In the genomic region with DNA sequence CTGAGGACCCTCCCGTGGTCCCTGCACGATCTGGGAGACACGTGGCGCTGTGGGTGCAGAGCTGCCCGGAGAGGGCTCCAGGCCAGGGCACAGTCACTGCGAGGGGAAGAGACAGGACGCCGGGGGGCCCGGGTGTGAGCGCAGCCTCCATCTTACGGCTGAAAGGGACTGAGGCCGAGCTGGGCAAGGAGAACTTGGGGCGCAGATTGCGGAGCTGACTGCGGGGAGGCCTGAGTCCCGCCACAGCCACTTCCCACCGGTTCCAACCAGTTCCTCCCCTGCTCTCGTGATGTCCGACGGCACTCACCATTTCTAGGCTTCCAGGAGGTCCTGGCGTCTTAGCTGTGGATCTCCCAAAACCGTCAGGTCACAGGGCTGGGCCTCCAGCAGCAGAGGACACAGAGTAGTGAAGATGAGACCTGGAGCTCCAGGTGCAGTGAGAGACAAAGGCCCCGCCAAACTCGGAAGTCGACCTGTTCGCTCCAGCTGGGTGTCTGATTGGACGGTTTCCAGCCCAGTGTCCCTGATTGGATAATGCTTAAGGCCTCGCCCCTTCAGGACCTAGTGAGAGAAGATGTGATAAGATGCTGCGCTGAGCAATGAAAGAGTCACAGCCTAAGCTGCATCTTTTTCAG, we compare ENCODE assay signal across 8 cellular contexts. TPM values are rescaled to one million over a fixed set of nuclear protein-coding genes. Genes with fewer than 3 reads are reported as not detected.
DNase-seq lines count a peak whose midpoint lies in the region; ATAC-seq lines count a peak whose summit lies in the region.

No MANE protein-coding gene starts in this region.

- DNase-seq in GM03348 (ENCODE audit: low spot score) (peak; percentile 2), retina (peak; percentile 85), NCI-H128 (lab: John Stamatoyannopoulos, UW; ENCODE audit: unreplicated experiment) (no peak), 8988T (no peak), cerebellum (ENCODE audit: low spot score) (no peak)
- peak; percentile 68 for DNase-seq in activated CD4-positive, alpha-beta T cell treated with anti-CD3 and anti-CD28 coated beads for 48 hours
- peak; percentile 68 for DNase-seq in effector CD8-positive, alpha-beta T cell (lab: John Stamatoyannopoulos, UW)

- no peak for ATAC-seq in HG02885 (IDR thresholded peaks at IDR 0.05; ENCODE audit: poor library complexity, unreplicated experiment)

RNA-seq across cellular contexts. Expression of a gene that starts 4.8 kb away (rescaled TPM):
- 47.6 TPM for total RNA-seq in cerebellum

RNA-seq across cellular contexts. Expression of a gene that starts 39.3 kb away (rescaled TPM):
- 65.9 TPM for total RNA-seq in cerebellum

RNA-seq across cellular contexts. Expression of a gene that starts 39.9 kb away (rescaled TPM):
- total RNA-seq in cerebellum: 22.6 TPM

Comparison
In these comparisons a context has a peak if more than half of its experiments do, and no peak if none do; other contexts are left out.
1. DNase-seq: peak in GM03348 (single experiment), activated CD4-positive, alpha-beta T cell treated with anti-CD3 and anti-CD28 coated beads for 48 hours (single experiment), effector CD8-positive, alpha-beta T cell (single experiment) and retina (single experiment); none in NCI-H128 (single experiment), 8988T (single experiment) and cerebellum (single experiment).